12 cellular contexts compared by ENCODE assay signal in the genomic region with DNA sequence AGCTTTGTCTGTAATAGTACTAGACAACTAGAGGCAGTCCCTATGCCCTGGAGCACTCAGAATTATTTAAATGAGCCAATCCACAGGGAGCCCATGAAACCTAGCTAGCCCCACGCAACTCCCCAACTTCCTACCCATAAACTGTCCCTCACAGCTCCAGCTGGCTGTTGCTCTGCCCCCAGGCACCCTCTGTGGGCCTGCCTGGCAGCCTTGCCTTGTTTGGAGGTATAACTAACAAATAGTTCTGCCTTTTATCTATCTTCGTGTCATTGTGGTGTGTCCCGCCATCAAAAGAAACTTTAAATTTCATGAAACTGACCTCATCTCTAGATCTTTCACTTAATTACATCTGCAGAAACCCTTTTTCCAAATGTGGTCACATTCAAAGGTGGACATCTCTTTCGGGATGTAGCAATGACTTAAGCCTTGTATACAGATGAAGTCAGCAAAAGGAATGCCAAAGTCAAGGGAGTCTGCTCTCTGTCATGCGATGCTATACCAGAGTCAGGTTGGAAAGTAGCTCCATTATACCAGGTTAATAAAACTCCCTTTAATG. TPM values are rescaled to one million over a fixed set of nuclear protein-coding genes. Genes with fewer than 3 reads are reported as not detected.
DNase-seq lines count a peak whose midpoint lies in the region; ATAC-seq and TF ChIP-seq lines count a peak whose summit lies in the region.
"Had no signal": no experiment of that assay in that cellular context is flagged by ENCODE, and none has a peak within 500 bp of the region (broad histone marks: within the 10 kb centered on the region; RNA-seq: fewer than 3 reads in every experiment).

No MANE protein-coding gene starts in this region.

- 7% methylated on average over 5 of the region's 5 CpGs for WGBS in mesenchymal stem cell

- peaks cover 2% of the 10 kb centered on the region for H3K4me1 ChIP-seq in mesenchymal stem cell (ENCODE audit: control insufficient read depth, insufficient read depth, low read depth, low read length)

- H3K36me3 ChIP-seq in BJ (ENCODE audit: control insufficient read depth, insufficient read depth, low read length) (no peaks in the 10 kb centered on the region), KOPT-K1 (ENCODE audit: insufficient read depth, low read length) (no peaks in the 10 kb centered on the region), mesenchymal stem cell (ENCODE audit: control insufficient read depth in 1 of 2, insufficient read depth in 2 of 2, low read depth in 1 of 2, low read length in 2 of 2) (no peaks in the 10 kb centered on the region)

- no peak for TF ChIP-seq CTCF in BJ (IDR thresholded peaks at IDR 0.05; ENCODE audit: insufficient read depth, low read depth, low read length)
- TF ChIP-seq CTCF in astrocyte of the spinal cord (IDR thresholded peaks at IDR 0.05; ENCODE audit: low read depth, low read length): no peak

- no peak overlapping the region for H3K23ac ChIP-seq in mesenchymal stem cell (ENCODE audit: low read length in 2 of 2)

- peak overlapping the region in 1 of 2 experiments; percentile 59 for H3K4ac ChIP-seq in mesenchymal stem cell (ENCODE audit: low read depth in 1 of 2, low read length in 2 of 2)

- CTCF ChIA-PET in BJ (lab: Yijun Ruan, JAX): interaction anchor here (0.7 to 1.5 kb wide), 7 partner anchors 10 to 134 kb away, joined by 3 to 7 read pairs (median 4); no protein-coding TSS in a partner anchor

- H3K4me2 ChIP-seq in mesenchymal stem cell (ENCODE audit: low read length, poor library complexity, severe bottlenecking): no peak overlapping the region

- no peak overlapping the region for H3K9ac ChIP-seq in mesenchymal stem cell (ENCODE audit: low read length)

- no peaks in the 10 kb centered on the region for H3K79me1 ChIP-seq in mesenchymal stem cell (replicated peaks; ENCODE audit: low read length, poor library complexity, severe bottlenecking)

- DNase-seq in BJ (ENCODE audit: low read depth): peak; percentile 93
- DNase-seq in astrocyte of the spinal cord (ENCODE audit: low read depth, low spot score): peak; percentile 67
- peak; percentile 92 for DNase-seq in mesenchymal stem cell
- DNase-seq in Kasumi-1 (lab: John Stamatoyannopoulos, UW): no peak
- no peak for DNase-seq in NCI-H1092 (lab: John Stamatoyannopoulos, UW)
- no peak for DNase-seq in activated CD4-positive, alpha-beta T cell treated with anti-CD3 and anti-CD28 coated beads for 1 hour
- DNase-seq: foreskin melanocyte, NCI-H1105 treated with DMSO at 0.1 percent for 48 hours had no signal

- H3K4me3 ChIP-seq in BJ (ENCODE audit: low read depth, low read length): no peak overlapping the region
- no peak overlapping the region for H3K4me3 ChIP-seq in astrocyte of the spinal cord (ENCODE audit: low read depth, low read length)
- H3K4me3 ChIP-seq in mesenchymal stem cell (ENCODE audit: insufficient read depth in 1 of 2, low read depth in 1 of 2, low read length in 2 of 2): no peak overlapping the region
- H3K4me3 ChIP-seq: coronary artery had no signal

- no peak overlapping the region for H2AK5ac ChIP-seq in mesenchymal stem cell (ENCODE audit: low read length, severe bottlenecking)

- peak overlapping the region in 1 of 2 experiments; percentile 48 for H3K14ac ChIP-seq in mesenchymal stem cell (ENCODE audit: low read length in 2 of 2)

- POLR2A ChIA-PET in BJ (lab: Charles Lee): interaction anchor here (0.6 to 1.1 kb wide), 2 partner anchors 47 to 67 kb away, joined by 3 to 4 read pairs; no protein-coding TSS in a partner anchor

- peak overlapping the region in 1 of 2 experiments; percentile 84 for H3K18ac ChIP-seq in mesenchymal stem cell (ENCODE audit: low read depth in 1 of 2, low read length in 2 of 2)

- H2BK15ac ChIP-seq in mesenchymal stem cell (ENCODE audit: low read depth, poor library complexity, severe bottlenecking): no peak overlapping the region

- H2BK12ac ChIP-seq in mesenchymal stem cell (ENCODE audit: low read length in 2 of 2): peak overlapping the region in 1 of 2 experiments; percentile 86

- no peak for ATAC-seq in GM19463 (IDR thresholded peaks at IDR 0.05; ENCODE audit: unreplicated experiment)

- in situ Hi-C loops in astrocyte of the spinal cord (cut with HindIII; ENCODE audit: low sequenced_read_pairs): no loop called here

- H2BK120ac ChIP-seq in mesenchymal stem cell (ENCODE audit: low read depth, low read length): no peak overlapping the region

- no peaks in the 10 kb centered on the region for H3K9me3 ChIP-seq in KOPT-K1 (ENCODE audit: insufficient read depth, low read length, poor library complexity, severe bottlenecking)
- H3K9me3 ChIP-seq in mesenchymal stem cell (ENCODE audit: control insufficient read depth, low read length): no peaks in the 10 kb centered on the region

- no peaks in the 10 kb centered on the region for H3K27me3 ChIP-seq in BJ (ENCODE audit: control insufficient read depth, insufficient read depth, low read length)
- peaks cover 0 to 18% of the 10 kb centered on the region in 2 experiments for H3K27me3 ChIP-seq in mesenchymal stem cell (ENCODE audit: control insufficient read depth in 1 of 2, insufficient read depth in 1 of 2, low read length in 2 of 2)

- H2BK5ac ChIP-seq in mesenchymal stem cell (ENCODE audit: low read depth, low read length, poor library complexity, severe bottlenecking): no peak overlapping the region

- H3K27ac ChIP-seq in KOPT-K1 (ENCODE audit: low read depth, low read length, poor library complexity, severe bottlenecking): peak overlapping the region; percentile 8
- H3K27ac ChIP-seq in mesenchymal stem cell (ENCODE audit: low read length, poor library complexity, severe bottlenecking): no peak overlapping the region
- H3K27ac ChIP-seq: coronary artery, RWPE1 had no signal

- H2AFZ ChIP-seq in mesenchymal stem cell (ENCODE audit: low read depth, low read length): peak overlapping the region; percentile 72

- no peak overlapping the region for H4K91ac ChIP-seq in mesenchymal stem cell (ENCODE audit: low read length)

- peak overlapping the region; percentile 4 for H4K8ac ChIP-seq in mesenchymal stem cell (ENCODE audit: low read length)

RNA-seq across cellular contexts. Expression of a gene that starts 1.8 kb away (rescaled TPM):
- polyA plus RNA-seq in BJ (2011; rRNA removed): not detected in 2 replicates
- not detected in 2 replicates for polyA minus RNA-seq in BJ (2011; rRNA and poly(A)+ RNA removed)
- polyA plus RNA-seq in mesenchymal stem cell (2013, experiment 1 of 2): not detected
- polyA plus RNA-seq in mesenchymal stem cell (2013, experiment 2 of 2): not detected

RNA-seq across cellular contexts. Expression of a gene that starts 31.3 kb away (rescaled TPM):
- not detected in 2 replicates for polyA plus RNA-seq in BJ (2011; rRNA removed)
- not detected in 2 replicates for polyA minus RNA-seq in BJ (2011; rRNA and poly(A)+ RNA removed)
- 0.04 TPM for polyA plus RNA-seq in mesenchymal stem cell (2013, experiment 1 of 2)
- 0.04 TPM for polyA plus RNA-seq in mesenchymal stem cell (2013, experiment 2 of 2)

Comparison
In these comparisons a context has a peak if more than half of its experiments do, and no peak if none do; other contexts are left out.
1. DNase-seq: peak in BJ (single experiment), astrocyte of the spinal cord (single experiment) and mesenchymal stem cell (single experiment); none in Kasumi-1 (0 of 2), NCI-H1092 (single experiment) and activated CD4-positive, alpha-beta T cell treated with anti-CD3 and anti-CD28 coated beads for 1 hour (single experiment).